In the genomic region with DNA sequence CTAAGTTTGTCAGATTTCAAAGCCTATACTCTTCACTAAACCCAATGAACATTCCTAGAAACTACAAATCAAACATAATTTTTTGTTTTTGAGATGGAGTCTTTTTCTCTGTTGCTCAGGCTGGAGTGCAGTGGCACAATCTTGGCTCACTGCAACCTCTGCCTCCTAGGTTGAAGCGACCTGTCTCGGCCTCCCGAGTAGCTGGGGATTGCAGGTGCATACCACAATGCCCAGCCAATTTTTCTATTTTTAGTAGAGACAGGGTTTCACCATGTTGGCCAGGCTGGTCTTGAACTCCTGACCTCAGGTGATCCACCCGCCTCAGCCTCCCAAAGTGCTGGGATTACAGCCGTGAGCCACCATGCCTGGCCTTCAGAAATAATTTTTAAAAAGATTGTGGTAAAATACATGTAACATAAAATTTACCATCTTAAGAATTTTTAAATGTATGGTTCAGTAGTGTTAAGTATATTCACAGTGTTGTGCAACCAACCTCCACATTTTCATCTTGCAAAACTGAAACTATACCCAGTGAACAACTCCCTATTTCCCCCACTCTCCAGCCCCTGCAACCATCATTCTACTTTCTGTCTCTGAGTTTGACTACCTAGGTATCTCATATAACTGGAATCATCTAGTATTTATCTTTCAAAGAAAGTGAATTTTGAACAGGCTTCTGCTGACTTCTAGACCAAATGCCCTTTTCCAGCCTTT, we compare ENCODE assay signal across 2 cellular contexts.
TF ChIP-seq lines count a peak whose summit lies in the region.

No MANE protein-coding gene starts in this region.

TF ChIP-seq in HEK293, 187 proteins besides CTCF, POLR2A, EP300 and RAD21:
- TF ChIP-seq ZNF776 (tag by site-specific recombination; IDR thresholded peaks at IDR 0.05; ENCODE audit: borderline replicate concordance), result no peak
- peak; percentile 43; the same call in 1 of the 2 replicates for TF ChIP-seq ZBTB17 (tag by site-specific recombination; IDR thresholded peaks at IDR 0.05)
TF ChIP-seq in HEK293: peak in this region for 1.

TF ChIP-seq in GM12891, 5 proteins besides CTCF, POLR2A, EP300 and RAD21:
- TF ChIP-seq PAX5 (IDR thresholded peaks at IDR 0.05; ENCODE audit: insufficient read depth, low read length, severe bottlenecking) (no peak), SPI1 (IDR thresholded peaks at IDR 0.05; ENCODE audit: low read depth, low read length) (no peak), POU2F2 (IDR thresholded peaks at IDR 0.05; ENCODE audit: low read depth, low read length) (no peak), POLR2AphosphoS5 (IDR thresholded peaks at IDR 0.05; ENCODE audit: low read depth, low read length) (no peak; the same call in 1 of the 2 replicates), TAF1 (IDR thresholded peaks at IDR 0.05; ENCODE audit: low read depth, low read length) (no peak)
